ENCODE assay signal across 10 cellular contexts in genomic region chr1:8425150-8425780, GRCh38.
DNase-seq lines count a peak whose midpoint lies in the region; TF ChIP-seq lines count a peak whose summit lies in the region.
"Had no signal": no experiment of that assay in that cellular context is flagged by ENCODE, and none has a peak within 500 bp of the region (broad histone marks: within the 10 kb centered on the region; RNA-seq: fewer than 3 reads in every experiment).

No MANE protein-coding gene starts in this region.

- H3K27me3 Mint-ChIP-seq in activated naive CD4-positive, alpha-beta T cell treated with anti-CD3 and anti-CD28 coated beads for 36 hours (ENCODE audit: low read depth): no peaks in the 10 kb centered on the region

- H3K4me3 Mint-ChIP-seq in activated naive CD4-positive, alpha-beta T cell treated with anti-CD3 and anti-CD28 coated beads for 36 hours: no peak overlapping the region

- no peak for DNase-seq in activated naive CD4-positive, alpha-beta T cell treated with anti-CD3 and anti-CD28 coated beads for 36 hours
- DNase-seq in activated naive CD4-positive, alpha-beta T cell (lab: John Stamatoyannopoulos, UW): no peak
- no peak for DNase-seq in adrenal gland
- no peak for DNase-seq in tibial nerve (ENCODE audit: low spot score in 2 of 2)
- no peak for DNase-seq in iPS-NIHi11 (ENCODE audit: low spot score)
- DNase-seq in NCI-H524 treated with DMSO at 0.1 percent for 48 hours (lab: John Stamatoyannopoulos, UW): no peak
- no peak for DNase-seq in NCI-H2029 (lab: John Stamatoyannopoulos, UW)
- DNase-seq: brain microvascular endothelial cell, MG63 had no signal

- no peaks in the 10 kb centered on the region for H3K36me3 Mint-ChIP-seq in activated naive CD4-positive, alpha-beta T cell treated with anti-CD3 and anti-CD28 coated beads for 36 hours (ENCODE audit: low read depth)

- intact Hi-C loops in activated naive CD4-positive, alpha-beta T cell treated with anti-CD3 and anti-CD28 coated beads for 36 hours (cut with micrococcal nuclease): loop anchor here (1.0 to 2.0 kb wide), 4 partner anchors 16 to 278 kb away; no protein-coding TSS in a partner anchor
- intact Hi-C loops in adrenal gland (cut with DNase I): no loop called here

- H3K9me3 Mint-ChIP-seq in activated naive CD4-positive, alpha-beta T cell treated with anti-CD3 and anti-CD28 coated beads for 36 hours: no peaks in the 10 kb centered on the region

- CTCF ChIA-PET in activated naive CD4-positive, alpha-beta T cell treated with anti-CD3 and anti-CD28 coated beads for 36 hours (lab: Charles Lee): interaction anchor here (0.9 to 1.5 kb wide), 2 partner anchors 29 to 301 kb away, joined by 3 to 4 read pairs; no protein-coding TSS in a partner anchor

- TF ChIP-seq EP300 in tibial nerve (IDR thresholded peaks at IDR 0.05): no peak

- H3K4me1 Mint-ChIP-seq in activated naive CD4-positive, alpha-beta T cell treated with anti-CD3 and anti-CD28 coated beads for 36 hours (ENCODE audit: low read depth): peaks cover 50% of the 10 kb centered on the region

- H3K27me3 ChIP-seq in adrenal gland (no peaks in the 10 kb centered on the region), tibial nerve (no peaks in the 10 kb centered on the region)
- H3K27me3 ChIP-seq: brain microvascular endothelial cell, MG63 had no signal

- TF ChIP-seq CTCF in adrenal gland (IDR thresholded peaks at IDR 0.05) (no peak), tibial nerve (IDR thresholded peaks at IDR 0.05) (no peak)

- peaks cover 0 to 5% of the 10 kb centered on the region in 2 donors for H3K36me3 ChIP-seq in adrenal gland (replicated peaks in 1 of 2)
- H3K36me3 ChIP-seq in mesodermal cell (ENCODE audit: control insufficient read depth, insufficient read depth, low read length): peaks cover 29% of the 10 kb centered on the region
- H3K36me3 ChIP-seq in tibial nerve: peaks cover 0 to 2% (median 0%) of the 10 kb centered on the region in 3 donors
- H3K36me3 ChIP-seq: brain microvascular endothelial cell had no signal

- no peaks in the 10 kb centered on the region for H3K9me3 ChIP-seq in adrenal gland (replicated peaks in 1 of 3)
- H3K9me3 ChIP-seq in mesodermal cell (ENCODE audit: control insufficient read depth, low read length): no peaks in the 10 kb centered on the region
- no peaks in the 10 kb centered on the region for H3K9me3 ChIP-seq in tibial nerve
- H3K9me3 ChIP-seq: MG63 had no signal

- TF ChIP-seq POLR2A in adrenal gland (IDR thresholded peaks at IDR 0.05) (no peak), tibial nerve (IDR thresholded peaks at IDR 0.05) (no peak)

- H3K27ac ChIP-seq in adrenal gland: peak overlapping the region; percentile 77 to 98 (median 97)
- H3K27ac ChIP-seq in mesodermal cell (ENCODE audit: low read depth, low read length, severe bottlenecking): peak overlapping the region; percentile 97
- peak overlapping the region; percentile 91 to 99 (median 98) for H3K27ac ChIP-seq in tibial nerve

- no peak overlapping the region for H3K4me3 ChIP-seq in adrenal gland
- H3K4me3 ChIP-seq in mesodermal cell (ENCODE audit: extremely low read depth, insufficient read depth, low read length, poor library complexity, severe bottlenecking): no peak overlapping the region
- no peak overlapping the region for H3K4me3 ChIP-seq in tibial nerve
- H3K4me3 ChIP-seq: MG63 had no signal

- 89 to 95% (median 91%) methylated on average over 10 of the region's 10 CpGs for WGBS in adrenal gland, 4 donors
- WGBS in mesodermal cell (ENCODE audit: insufficient coverage in 2 of 2), 2 experiments: 93 to 94% methylated on average over 6 to 9 of the region's 10 CpGs
- WGBS in tibial nerve, 2 donors: 77 to 82% methylated on average over 10 of the region's 10 CpGs

- peak overlapping the region; percentile 97 for H3K27ac Mint-ChIP-seq in activated naive CD4-positive, alpha-beta T cell treated with anti-CD3 and anti-CD28 coated beads for 36 hours

- H3K4me1 ChIP-seq in adrenal gland (replicated peaks in 1 of 2): peaks cover 16 to 50% of the 10 kb centered on the region in 2 donors
- H3K4me1 ChIP-seq in mesodermal cell (ENCODE audit: control insufficient read depth, insufficient read depth, low read length, poor library complexity, severe bottlenecking): peaks cover 15% of the 10 kb centered on the region
- H3K4me1 ChIP-seq in tibial nerve: peaks cover 0 to 73% (median 48%) of the 10 kb centered on the region in 4 donors
